In the genomic region with DNA sequence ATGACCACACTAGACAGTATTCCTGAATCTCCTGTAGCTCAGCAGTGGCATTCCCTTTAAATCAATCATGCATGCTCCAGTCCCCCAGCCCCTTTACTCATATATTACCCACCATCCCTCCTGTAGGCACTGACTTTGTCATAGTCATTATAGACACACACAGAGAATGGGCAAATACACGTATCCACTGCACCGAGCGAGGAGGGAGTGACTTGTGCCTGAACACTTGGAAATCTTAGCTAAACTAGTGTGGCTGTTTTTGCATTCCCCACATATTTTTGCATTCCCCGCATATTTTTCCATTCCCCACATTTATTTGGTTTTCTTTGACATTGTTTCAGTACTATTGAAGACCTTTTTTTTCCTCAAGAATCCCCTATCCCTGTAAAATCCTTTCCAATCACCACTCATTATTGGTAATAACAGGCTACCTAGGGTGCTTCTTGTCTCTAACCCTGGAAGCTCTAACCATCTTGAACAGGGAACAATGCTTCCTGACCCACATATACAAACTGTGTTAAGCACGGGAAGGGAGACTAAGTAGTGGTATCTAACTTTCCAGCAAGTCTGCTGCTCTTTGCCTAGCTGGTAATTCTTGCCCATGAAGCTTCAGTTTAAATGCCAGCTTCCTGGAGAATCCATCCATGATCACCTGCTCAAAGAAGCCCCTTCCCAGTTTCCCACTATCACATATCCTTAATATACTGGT, we compare ENCODE assay signal across 21 cellular contexts.
DNase-seq lines count a peak whose midpoint lies in the region; ATAC-seq and TF ChIP-seq lines count a peak whose summit lies in the region.
"Had no signal": no experiment of that assay in that cellular context is flagged by ENCODE, and none has a peak within 500 bp of the region (broad histone marks: within the 10 kb centered on the region; RNA-seq: fewer than 3 reads in every experiment).

No MANE protein-coding gene starts in this region.

- H3K4me1 Mint-ChIP-seq in H9 = peaks cover 0 to 9% of the 10 kb centered on the region in 2 experiments; a peak in 3 of 4 replicates
- H3K4me1 Mint-ChIP-seq: activated naive CD4-positive, alpha-beta T cell treated with anti-CD3 and anti-CD28 coated beads, Interleukin-2, amount 50 U/mL, for 24 hours; memory B cell; stimulated activated memory B cell treated with anti-CD40 and anti-IgM and Interleukin-4, amounts not matched to agents 10 μg/mL and 1 μg/mL and 100 μg/mL, for 72 hours had no signal

- H3K4me3 Mint-ChIP-seq in H9 = no peak overlapping the region
- H3K4me3 Mint-ChIP-seq: activated naive CD4-positive, alpha-beta T cell treated with anti-CD3 and anti-CD28 coated beads, Interleukin-2, amount 50 U/mL, for 24 hours; memory B cell; stimulated activated memory B cell treated with anti-CD40 and anti-IgM and Interleukin-4, amounts not matched to agents 10 μg/mL and 1 μg/mL and 100 μg/mL, for 72 hours had no signal

- H4K8ac ChIP-seq in H9 (replicated peaks; ENCODE audit: insufficient read length, low read depth, low read length) = no peak overlapping the region

- no peak for ATAC-seq in HG02571 (IDR thresholded peaks at IDR 0.05; ENCODE audit: unreplicated experiment)
- ATAC-seq: gastroesophageal sphincter; stimulated activated memory B cell treated with anti-CD40 and anti-IgM and Interleukin-4, amounts not matched to agents 10 μg/mL and 1 μg/mL and 100 μg/mL, for 72 hours had no signal

- TF ChIP-seq POLR2A in erythroblast (IDR thresholded peaks at IDR 0.05; ENCODE audit: low read length) = no peak

- H3K4me2 ChIP-seq in H9 (ENCODE audit: insufficient read depth, insufficient read length, low read length) = no peak overlapping the region

- in situ Hi-C loops in ACHN (cut with HindIII; ENCODE audit: low pct_ligation_motif_present, low pct_unique_long_range_greater_than_20kb, low sequenced_read_pairs) = no loop called here
- in situ Hi-C loops in astrocyte of the spinal cord (cut with HindIII; ENCODE audit: low sequenced_read_pairs) = no loop called here

- H2AK5ac ChIP-seq in H9 (ENCODE audit: insufficient read length, low read length) = no peak overlapping the region

- no peak overlapping the region for H3K9ac ChIP-seq in H9 (ENCODE audit: extremely low read depth, insufficient read length, low read length)

- no peak overlapping the region for H2BK15ac ChIP-seq in H9 (ENCODE audit: low read depth, low read length)

- H3K27ac ChIP-seq in mesodermal cell (ENCODE audit: low read depth, low read length, severe bottlenecking) (peak overlapping the region; percentile 36), H9 (ENCODE audit: insufficient read length, low read depth, low read length) (no peak overlapping the region)
- H3K27ac ChIP-seq: gastroesophageal sphincter, ovary, upper lobe of left lung had no signal

- no peak overlapping the region for H3K56ac ChIP-seq in H9 (ENCODE audit: insufficient read length, low read depth, low read length)

- no peak overlapping the region for H2BK120ac ChIP-seq in H9 (ENCODE audit: low read depth, low read length, poor library complexity, severe bottlenecking)

- H2BK12ac ChIP-seq in H9 (ENCODE audit: insufficient read length, low read depth, low read length) = no peak overlapping the region

- H3K36me3 ChIP-seq in mesodermal cell (ENCODE audit: control insufficient read depth, insufficient read depth, low read length) = no peaks in the 10 kb centered on the region
- H3K36me3 ChIP-seq: gastroesophageal sphincter, ovary, upper lobe of left lung had no signal

- H4K5ac ChIP-seq in H9 (ENCODE audit: insufficient read length, low read depth, low read length) = no peak overlapping the region

- H3K4me3 ChIP-seq in astrocyte of the spinal cord (ENCODE audit: low read depth, low read length) = no peak overlapping the region
- no peak overlapping the region for H3K4me3 ChIP-seq in mesodermal cell (ENCODE audit: extremely low read depth, insufficient read depth, low read length, poor library complexity, severe bottlenecking)
- H3K4me3 ChIP-seq: gastroesophageal sphincter, ovary, upper lobe of left lung had no signal

- TF ChIP-seq CTCF in astrocyte of the spinal cord (IDR thresholded peaks at IDR 0.05; ENCODE audit: low read depth, low read length) (no peak), GM10266 (IDR thresholded peaks at IDR 0.05; ENCODE audit: control insufficient read depth, insufficient read depth, low read depth, missing control alignments) (no peak), H9 (conservative IDR thresholded peaks at IDR 0.05) (no peak)

- no peak overlapping the region for H3K18ac ChIP-seq in H9 (ENCODE audit: insufficient read length, low read depth, low read length)

- peak; percentile 83 for DNase-seq in ACHN
- peak; percentile 31 for DNase-seq in HK-2 (ENCODE audit: unreplicated experiment)
- peak; percentile 43 for DNase-seq in astrocyte of the spinal cord (ENCODE audit: low read depth, low spot score)
- DNase-seq in GM10266 (ENCODE audit: extremely low spot score) = no peak
- DNase-seq in erythroblast (lab: John Stamatoyannopoulos, UW) = no peak
- DNase-seq in H9 = no peak
- DNase-seq: activated CD4-positive, alpha-beta T cell treated with anti-CD3 and anti-CD28 coated beads for 4 hours; caudate nucleus; COR-L47; KG1; NCI-H2227 treated with DMSO at 0.1 percent for 48 hours; ovary; SHP77; small intestine; upper lobe of left lung had no signal

- H3K27ac Mint-ChIP-seq in H9 = no peak overlapping the region; a peak in 1 of 7 replicates
- H3K27ac Mint-ChIP-seq: activated naive CD4-positive, alpha-beta T cell treated with anti-CD3 and anti-CD28 coated beads, Interleukin-2, amount 50 U/mL, for 24 hours; memory B cell; stimulated activated memory B cell treated with anti-CD40 and anti-IgM and Interleukin-4, amounts not matched to agents 10 μg/mL and 1 μg/mL and 100 μg/mL, for 72 hours had no signal

- no peaks in the 10 kb centered on the region for H3K9me3 ChIP-seq in mesodermal cell (ENCODE audit: control insufficient read depth, low read length)
- no peaks in the 10 kb centered on the region for H3K9me3 ChIP-seq in H9 (ENCODE audit: control insufficient read depth, low read depth, low read length)
- H3K9me3 ChIP-seq: ovary, upper lobe of left lung had no signal

- no peak overlapping the region for H4K91ac ChIP-seq in H9 (ENCODE audit: insufficient read length, low read depth, low read length)

- H4K20me1 ChIP-seq in H9 (ENCODE audit: control insufficient read depth, insufficient read depth, insufficient read length) = no peaks in the 10 kb centered on the region

- 79 to 82% methylated on average over 4 to 5 of the region's 5 CpGs for WGBS in mesodermal cell (ENCODE audit: insufficient coverage in 2 of 2), 2 experiments
- whole genome bisulfite sequencing in H9 (ENCODE audit: extremely low coverage, insufficient read length, low lambda C conversion rate) = no CpG with 5 or more reads among the region's 5 CpGs

- peaks cover 3% of the 10 kb centered on the region; the same call in 1 of the 2 replicates for H3K27me3 ChIP-seq in H9 (ENCODE audit: insufficient read depth, low read length)
- H3K27me3 ChIP-seq: ovary, upper lobe of left lung had no signal

- H3T11ph ChIP-seq in H9 (ENCODE audit: low read length) = no peak overlapping the region

- H3K79me1 ChIP-seq in H9 (ENCODE audit: insufficient read depth, low read depth, low read length, poor library complexity, severe bottlenecking) = no peaks in the 10 kb centered on the region

- no peaks in the 10 kb centered on the region for H3K23me2 ChIP-seq in H9 (ENCODE audit: insufficient read length, low read depth, low read length, poor library complexity, severe bottlenecking)

- H3K4me1 ChIP-seq in mesodermal cell (ENCODE audit: control insufficient read depth, insufficient read depth, low read length, poor library complexity, severe bottlenecking) (peaks cover 13% of the 10 kb centered on the region), H9 (ENCODE audit: insufficient read depth, low read length) (no peaks in the 10 kb centered on the region)
- H3K4me1 ChIP-seq: gastroesophageal sphincter had no signal

- H3K9me3 Mint-ChIP-seq in H9 = peaks cover 0 to 5% of the 10 kb centered on the region in 2 experiments; a peak in 2 of 5 replicates
- H3K9me3 Mint-ChIP-seq: stimulated activated memory B cell treated with anti-CD40 and anti-IgM and Interleukin-4, amounts not matched to agents 10 μg/mL and 1 μg/mL and 100 μg/mL, for 72 hours had no signal

- no peak overlapping the region for H2BK20ac ChIP-seq in H9 (ENCODE audit: low read depth, low read length, poor library complexity, severe bottlenecking)

- no peaks in the 10 kb centered on the region for H3K79me2 ChIP-seq in H9 (ENCODE audit: insufficient read depth, low read length)

- no peak overlapping the region for H3K23ac ChIP-seq in H9 (ENCODE audit: insufficient read length, low read depth, low read length)

- H2BK5ac ChIP-seq in H9 (ENCODE audit: insufficient read length, low read length) = no peak overlapping the region

- H3K36me3 Mint-ChIP-seq in H9 (ENCODE audit: insufficient read depth in 1 of 3, low read depth in 3 of 3) = peaks cover 0 to 2% (median 0%) of the 10 kb centered on the region in 3 experiments; a peak in 1 of 7 replicates
- H3K36me3 Mint-ChIP-seq: activated naive CD4-positive, alpha-beta T cell treated with anti-CD3 and anti-CD28 coated beads, Interleukin-2, amount 50 U/mL, for 24 hours; memory B cell; stimulated activated memory B cell treated with anti-CD40 and anti-IgM and Interleukin-4, amounts not matched to agents 10 μg/mL and 1 μg/mL and 100 μg/mL, for 72 hours had no signal

- H2AFZ ChIP-seq in H9 (ENCODE audit: low read length) = no peak overlapping the region

- H3K4ac ChIP-seq in H9 (ENCODE audit: low read depth, low read length) = no peak overlapping the region

- no peak overlapping the region for H3K14ac ChIP-seq in H9 (ENCODE audit: insufficient read depth, low read length)

- peaks cover 72% of the 10 kb centered on the region for H3K27me3 Mint-ChIP-seq in H9 (ENCODE audit: low read depth)
- H3K27me3 Mint-ChIP-seq: stimulated activated memory B cell treated with anti-CD40 and anti-IgM and Interleukin-4, amounts not matched to agents 10 μg/mL and 1 μg/mL and 100 μg/mL, for 72 hours had no signal

Comparison
In these comparisons a context has a peak if more than half of its experiments do, and no peak if none do; other contexts are left out.
1. DNase-seq: peak in ACHN (single experiment), HK-2 (single experiment) and astrocyte of the spinal cord (single experiment); none in GM10266 (single experiment), erythroblast (0 of 2) and H9 (single experiment).